In the genomic region with DNA sequence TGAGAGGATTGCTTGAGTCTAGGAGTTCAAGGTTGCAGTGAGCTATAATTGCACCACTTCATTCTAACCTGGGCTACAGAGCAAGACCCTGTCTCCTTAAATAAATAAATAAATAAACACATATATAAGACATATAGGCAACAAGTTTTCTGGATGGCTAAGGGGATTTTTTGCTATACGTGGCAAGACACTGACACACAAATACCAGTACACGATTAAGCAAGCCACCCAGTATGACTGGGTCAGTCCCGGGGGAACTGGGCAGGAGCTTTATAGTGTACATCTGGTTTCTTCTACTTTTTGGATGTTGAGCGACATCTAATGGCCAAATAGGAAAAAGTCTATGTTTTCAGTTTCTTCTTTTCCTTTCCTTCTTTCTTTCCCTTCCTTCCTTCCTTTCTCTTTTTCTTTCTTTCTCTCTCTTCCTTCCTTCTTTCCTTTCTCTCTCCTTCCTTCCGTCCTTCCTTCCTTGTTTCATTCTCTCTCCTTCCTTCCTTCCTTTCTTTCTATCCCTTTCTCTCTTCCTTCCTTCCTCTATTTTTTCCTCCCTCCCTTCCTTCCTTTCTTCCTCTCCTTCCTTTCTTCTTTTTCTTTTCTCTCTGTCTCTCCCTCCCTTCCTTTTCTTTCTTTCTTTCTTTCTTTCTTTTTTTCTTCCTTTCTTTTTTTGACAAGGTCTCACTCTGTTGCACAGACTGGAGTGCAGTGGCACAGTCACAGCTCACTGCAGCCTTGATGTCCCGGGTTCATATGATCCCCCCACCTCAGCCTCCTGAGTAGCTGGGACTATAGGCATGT, we compare ENCODE assay signal across 1 cellular context.
TF ChIP-seq lines count a peak whose summit lies in the region.

No MANE protein-coding gene starts in this region.

TF ChIP-seq in GM23338, 12 proteins besides CTCF, POLR2A, EP300 and RAD21 (continued from another document):
- TF ChIP-seq, protein P1, sequence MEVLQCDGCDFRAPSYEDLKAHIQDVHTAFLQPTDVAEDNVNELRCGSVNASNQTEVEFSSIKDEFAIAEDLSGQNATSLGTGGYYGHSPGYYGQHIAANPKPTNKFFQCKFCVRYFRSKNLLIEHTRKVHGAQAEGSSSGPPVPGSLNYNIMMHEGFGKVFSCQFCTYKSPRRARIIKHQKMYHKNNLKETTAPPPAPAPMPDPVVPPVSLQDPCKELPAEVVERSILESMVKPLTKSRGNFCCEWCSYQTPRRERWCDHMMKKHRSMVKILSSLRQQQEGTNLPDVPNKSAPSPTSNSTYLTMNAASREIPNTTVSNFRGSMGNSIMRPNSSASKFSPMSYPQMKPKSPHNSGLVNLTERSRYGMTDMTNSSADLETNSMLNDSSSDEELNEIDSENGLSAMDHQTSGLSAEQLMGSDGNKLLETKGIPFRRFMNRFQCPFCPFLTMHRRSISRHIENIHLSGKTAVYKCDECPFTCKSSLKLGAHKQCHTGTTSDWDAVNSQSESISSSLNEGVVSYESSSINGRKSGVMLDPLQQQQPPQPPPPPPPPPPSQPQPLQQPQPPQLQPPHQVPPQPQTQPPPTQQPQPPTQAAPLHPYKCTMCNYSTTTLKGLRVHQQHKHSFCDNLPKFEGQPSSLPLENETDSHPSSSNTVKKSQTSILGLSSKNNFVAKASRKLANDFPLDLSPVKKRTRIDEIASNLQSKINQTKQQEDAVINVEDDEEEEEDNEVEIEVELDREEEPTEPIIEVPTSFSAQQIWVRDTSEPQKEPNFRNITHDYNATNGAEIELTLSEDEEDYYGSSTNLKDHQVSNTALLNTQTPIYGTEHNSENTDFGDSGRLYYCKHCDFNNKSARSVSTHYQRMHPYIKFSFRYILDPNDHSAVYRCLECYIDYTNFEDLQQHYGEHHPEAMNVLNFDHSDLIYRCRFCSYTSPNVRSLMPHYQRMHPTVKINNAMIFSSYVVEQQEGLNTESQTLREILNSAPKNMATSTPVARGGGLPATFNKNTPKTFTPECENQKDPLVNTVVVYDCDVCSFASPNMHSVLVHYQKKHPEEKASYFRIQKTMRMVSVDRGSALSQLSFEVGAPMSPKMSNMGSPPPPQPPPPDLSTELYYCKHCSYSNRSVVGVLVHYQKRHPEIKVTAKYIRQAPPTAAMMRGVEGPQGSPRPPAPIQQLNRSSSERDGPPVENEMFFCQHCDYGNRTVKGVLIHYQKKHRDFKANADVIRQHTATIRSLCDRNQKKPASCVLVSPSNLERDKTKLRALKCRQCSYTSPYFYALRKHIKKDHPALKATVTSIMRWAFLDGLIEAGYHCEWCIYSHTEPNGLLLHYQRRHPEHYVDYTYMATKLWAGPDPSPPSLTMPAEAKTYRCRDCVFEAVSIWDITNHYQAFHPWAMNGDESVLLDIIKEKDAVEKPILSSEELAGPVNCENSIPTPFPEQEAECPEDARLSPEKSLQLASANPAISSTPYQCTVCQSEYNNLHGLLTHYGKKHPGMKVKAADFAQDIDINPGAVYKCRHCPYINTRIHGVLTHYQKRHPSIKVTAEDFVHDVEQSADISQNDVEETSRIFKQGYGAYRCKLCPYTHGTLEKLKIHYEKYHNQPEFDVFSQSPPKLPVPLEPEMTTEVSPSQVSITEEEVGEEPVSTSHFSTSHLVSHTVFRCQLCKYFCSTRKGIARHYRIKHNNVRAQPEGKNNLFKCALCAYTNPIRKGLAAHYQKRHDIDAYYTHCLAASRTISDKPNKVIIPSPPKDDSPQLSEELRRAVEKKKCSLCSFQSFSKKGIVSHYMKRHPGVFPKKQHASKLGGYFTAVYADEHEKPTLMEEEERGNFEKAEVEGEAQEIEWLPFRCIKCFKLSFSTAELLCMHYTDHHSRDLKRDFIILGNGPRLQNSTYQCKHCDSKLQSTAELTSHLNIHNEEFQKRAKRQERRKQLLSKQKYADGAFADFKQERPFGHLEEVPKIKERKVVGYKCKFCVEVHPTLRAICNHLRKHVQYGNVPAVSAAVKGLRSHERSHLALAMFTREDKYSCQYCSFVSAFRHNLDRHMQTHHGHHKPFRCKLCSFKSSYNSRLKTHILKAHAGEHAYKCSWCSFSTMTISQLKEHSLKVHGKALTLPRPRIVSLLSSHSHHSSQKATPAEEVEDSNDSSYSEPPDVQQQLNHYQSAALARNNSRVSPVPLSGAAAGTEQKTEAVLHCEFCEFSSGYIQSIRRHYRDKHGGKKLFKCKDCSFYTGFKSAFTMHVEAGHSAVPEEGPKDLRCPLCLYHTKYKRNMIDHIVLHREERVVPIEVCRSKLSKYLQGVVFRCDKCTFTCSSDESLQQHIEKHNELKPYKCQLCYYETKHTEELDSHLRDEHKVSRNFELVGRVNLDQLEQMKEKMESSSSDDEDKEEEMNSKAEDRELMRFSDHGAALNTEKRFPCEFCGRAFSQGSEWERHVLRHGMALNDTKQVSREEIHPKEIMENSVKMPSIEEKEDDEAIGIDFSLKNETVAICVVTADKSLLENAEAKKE (CRISPR knock-in tag; IDR thresholded peaks at IDR 0.05) = no peak
- TF ChIP-seq, protein P2, sequence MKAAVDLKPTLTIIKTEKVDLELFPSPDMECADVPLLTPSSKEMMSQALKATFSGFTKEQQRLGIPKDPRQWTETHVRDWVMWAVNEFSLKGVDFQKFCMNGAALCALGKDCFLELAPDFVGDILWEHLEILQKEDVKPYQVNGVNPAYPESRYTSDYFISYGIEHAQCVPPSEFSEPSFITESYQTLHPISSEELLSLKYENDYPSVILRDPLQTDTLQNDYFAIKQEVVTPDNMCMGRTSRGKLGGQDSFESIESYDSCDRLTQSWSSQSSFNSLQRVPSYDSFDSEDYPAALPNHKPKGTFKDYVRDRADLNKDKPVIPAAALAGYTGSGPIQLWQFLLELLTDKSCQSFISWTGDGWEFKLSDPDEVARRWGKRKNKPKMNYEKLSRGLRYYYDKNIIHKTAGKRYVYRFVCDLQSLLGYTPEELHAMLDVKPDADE (IDR thresholded peaks at IDR 0.05) = no peak
- no peak for TF ChIP-seq ZNF331 (CRISPR knock-in tag; IDR thresholded peaks at IDR 0.05; ENCODE audit: low read depth)
- TF ChIP-seq POLR2AphosphoS5 (IDR thresholded peaks at IDR 0.05; ENCODE audit: low read depth) = no peak
